2 cellular contexts compared by ENCODE assay signal in the genomic region with DNA sequence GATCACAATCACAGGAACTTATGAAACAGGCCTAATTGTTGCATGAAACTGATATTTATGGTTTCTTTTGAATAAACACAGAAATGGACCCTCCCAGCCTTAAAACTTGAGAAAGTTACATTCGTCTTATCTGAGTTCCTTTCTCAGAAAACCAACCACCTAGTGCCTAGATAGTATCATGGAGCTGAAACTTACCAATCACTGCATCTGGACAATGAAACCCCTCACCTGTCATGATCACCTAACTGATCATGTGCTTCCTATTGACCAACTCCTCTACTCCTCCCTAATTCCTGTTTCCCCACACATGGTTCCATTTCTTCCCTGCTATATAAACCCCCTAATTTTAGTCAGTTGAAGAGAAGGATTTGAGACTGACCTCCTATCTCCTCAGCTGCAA.
TF ChIP-seq lines count a peak whose summit lies in the region.

No MANE protein-coding gene starts in this region.

TF ChIP-seq in K562, 482 proteins besides CTCF, POLR2A, EP300 and RAD21 (continued from another document):
- TF ChIP-seq, protein P1, sequence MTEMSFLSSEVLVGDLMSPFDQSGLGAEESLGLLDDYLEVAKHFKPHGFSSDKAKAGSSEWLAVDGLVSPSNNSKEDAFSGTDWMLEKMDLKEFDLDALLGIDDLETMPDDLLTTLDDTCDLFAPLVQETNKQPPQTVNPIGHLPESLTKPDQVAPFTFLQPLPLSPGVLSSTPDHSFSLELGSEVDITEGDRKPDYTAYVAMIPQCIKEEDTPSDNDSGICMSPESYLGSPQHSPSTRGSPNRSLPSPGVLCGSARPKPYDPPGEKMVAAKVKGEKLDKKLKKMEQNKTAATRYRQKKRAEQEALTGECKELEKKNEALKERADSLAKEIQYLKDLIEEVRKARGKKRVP (CRISPR knock-in tag; IDR thresholded peaks at IDR 0.05), result no peak
- TF ChIP-seq ZNF239 (CRISPR knock-in tag; IDR thresholded peaks at IDR 0.05), result no peak
- TF ChIP-seq, protein P2, sequence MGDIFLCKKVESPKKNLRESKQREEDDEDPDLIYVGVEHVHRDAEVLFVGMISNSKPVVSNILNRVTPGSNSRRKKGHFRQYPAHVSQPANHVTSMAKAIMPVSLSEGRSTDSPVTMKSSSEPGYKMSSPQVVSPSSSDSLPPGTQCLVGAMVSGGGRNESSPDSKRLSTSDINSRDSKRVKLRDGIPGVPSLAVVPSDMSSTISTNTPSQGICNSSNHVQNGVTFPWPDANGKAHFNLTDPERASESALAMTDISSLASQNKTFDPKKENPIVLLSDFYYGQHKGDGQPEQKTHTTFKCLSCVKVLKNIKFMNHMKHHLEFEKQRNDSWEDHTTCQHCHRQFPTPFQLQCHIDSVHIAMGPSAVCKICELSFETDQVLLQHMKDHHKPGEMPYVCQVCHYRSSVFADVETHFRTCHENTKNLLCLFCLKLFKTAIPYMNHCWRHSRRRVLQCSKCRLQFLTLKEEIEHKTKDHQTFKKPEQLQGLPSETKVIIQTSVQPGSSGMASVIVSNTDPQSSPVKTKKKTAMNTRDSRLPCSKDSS (IDR thresholded peaks at IDR 0.05; ENCODE audit: low read depth, partially characterized antibody), result peak; percentile 76
- no peak for TF ChIP-seq CSDE1 (IDR thresholded peaks at IDR 0.05)
- peak; percentile 83; the same call in 1 of the 2 replicates for TF ChIP-seq TRIM28 (IDR thresholded peaks at IDR 0.05)
- TF ChIP-seq CBX3 (IDR thresholded peaks at IDR 0.05; ENCODE audit: borderline replicate concordance in 1 of 2, low read length in 2 of 2), result peak in 1 of 2 experiments; percentile 24; a peak in 1 of 3 replicates
- TF ChIP-seq ZNF124 (CRISPR knock-in tag; IDR thresholded peaks at IDR 0.05), result no peak
- no peak for TF ChIP-seq HMG20B (CRISPR knock-in tag; IDR thresholded peaks at IDR 0.05)

TF ChIP-seq in neural cell, 6 proteins besides CTCF, POLR2A, EP300 and RAD21 (continued from another document):
- TF ChIP-seq, protein P3, sequence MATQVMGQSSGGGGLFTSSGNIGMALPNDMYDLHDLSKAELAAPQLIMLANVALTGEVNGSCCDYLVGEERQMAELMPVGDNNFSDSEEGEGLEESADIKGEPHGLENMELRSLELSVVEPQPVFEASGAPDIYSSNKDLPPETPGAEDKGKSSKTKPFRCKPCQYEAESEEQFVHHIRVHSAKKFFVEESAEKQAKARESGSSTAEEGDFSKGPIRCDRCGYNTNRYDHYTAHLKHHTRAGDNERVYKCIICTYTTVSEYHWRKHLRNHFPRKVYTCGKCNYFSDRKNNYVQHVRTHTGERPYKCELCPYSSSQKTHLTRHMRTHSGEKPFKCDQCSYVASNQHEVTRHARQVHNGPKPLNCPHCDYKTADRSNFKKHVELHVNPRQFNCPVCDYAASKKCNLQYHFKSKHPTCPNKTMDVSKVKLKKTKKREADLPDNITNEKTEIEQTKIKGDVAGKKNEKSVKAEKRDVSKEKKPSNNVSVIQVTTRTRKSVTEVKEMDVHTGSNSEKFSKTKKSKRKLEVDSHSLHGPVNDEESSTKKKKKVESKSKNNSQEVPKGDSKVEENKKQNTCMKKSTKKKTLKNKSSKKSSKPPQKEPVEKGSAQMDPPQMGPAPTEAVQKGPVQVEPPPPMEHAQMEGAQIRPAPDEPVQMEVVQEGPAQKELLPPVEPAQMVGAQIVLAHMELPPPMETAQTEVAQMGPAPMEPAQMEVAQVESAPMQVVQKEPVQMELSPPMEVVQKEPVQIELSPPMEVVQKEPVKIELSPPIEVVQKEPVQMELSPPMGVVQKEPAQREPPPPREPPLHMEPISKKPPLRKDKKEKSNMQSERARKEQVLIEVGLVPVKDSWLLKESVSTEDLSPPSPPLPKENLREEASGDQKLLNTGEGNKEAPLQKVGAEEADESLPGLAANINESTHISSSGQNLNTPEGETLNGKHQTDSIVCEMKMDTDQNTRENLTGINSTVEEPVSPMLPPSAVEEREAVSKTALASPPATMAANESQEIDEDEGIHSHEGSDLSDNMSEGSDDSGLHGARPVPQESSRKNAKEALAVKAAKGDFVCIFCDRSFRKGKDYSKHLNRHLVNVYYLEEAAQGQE (IDR thresholded peaks at IDR 0.05; ENCODE audit: borderline replicate concordance), result no peak
